ENCODE assay signal across 1 cellular context in genomic region chr7:149261829-149262617, GRCh38.
TF ChIP-seq lines count a peak whose summit lies in the region.

Gene ZNF783, plus strand, starts transcription at chr7:149262196. Its CDS starts 138 bp downstream, at chr7:149262334.

TF ChIP-seq in HepG2, 621 proteins besides CTCF, POLR2A, EP300 and RAD21 (continued from another document):
- TF ChIP-seq THAP7 (CRISPR knock-in tag; IDR thresholded peaks at IDR 0.05) (0 out of 2 replicates have a peak, but pooled peaks have one; percentile 48), THRA (CRISPR knock-in tag; IDR thresholded peaks at IDR 0.05; ENCODE audit: borderline replicate concordance) (no peak)
- TF ChIP-seq, protein P1, sequence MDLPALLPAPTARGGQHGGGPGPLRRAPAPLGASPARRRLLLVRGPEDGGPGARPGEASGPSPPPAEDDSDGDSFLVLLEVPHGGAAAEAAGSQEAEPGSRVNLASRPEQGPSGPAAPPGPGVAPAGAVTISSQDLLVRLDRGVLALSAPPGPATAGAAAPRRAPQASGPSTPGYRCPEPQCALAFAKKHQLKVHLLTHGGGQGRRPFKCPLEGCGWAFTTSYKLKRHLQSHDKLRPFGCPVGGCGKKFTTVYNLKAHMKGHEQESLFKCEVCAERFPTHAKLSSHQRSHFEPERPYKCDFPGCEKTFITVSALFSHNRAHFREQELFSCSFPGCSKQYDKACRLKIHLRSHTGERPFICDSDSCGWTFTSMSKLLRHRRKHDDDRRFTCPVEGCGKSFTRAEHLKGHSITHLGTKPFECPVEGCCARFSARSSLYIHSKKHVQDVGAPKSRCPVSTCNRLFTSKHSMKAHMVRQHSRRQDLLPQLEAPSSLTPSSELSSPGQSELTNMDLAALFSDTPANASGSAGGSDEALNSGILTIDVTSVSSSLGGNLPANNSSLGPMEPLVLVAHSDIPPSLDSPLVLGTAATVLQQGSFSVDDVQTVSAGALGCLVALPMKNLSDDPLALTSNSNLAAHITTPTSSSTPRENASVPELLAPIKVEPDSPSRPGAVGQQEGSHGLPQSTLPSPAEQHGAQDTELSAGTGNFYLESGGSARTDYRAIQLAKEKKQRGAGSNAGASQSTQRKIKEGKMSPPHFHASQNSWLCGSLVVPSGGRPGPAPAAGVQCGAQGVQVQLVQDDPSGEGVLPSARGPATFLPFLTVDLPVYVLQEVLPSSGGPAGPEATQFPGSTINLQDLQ (CRISPR knock-in tag; IDR thresholded peaks at IDR 0.05): peak; percentile 88; the same call in 1 of the 2 replicates
- TF ChIP-seq, protein P2, sequence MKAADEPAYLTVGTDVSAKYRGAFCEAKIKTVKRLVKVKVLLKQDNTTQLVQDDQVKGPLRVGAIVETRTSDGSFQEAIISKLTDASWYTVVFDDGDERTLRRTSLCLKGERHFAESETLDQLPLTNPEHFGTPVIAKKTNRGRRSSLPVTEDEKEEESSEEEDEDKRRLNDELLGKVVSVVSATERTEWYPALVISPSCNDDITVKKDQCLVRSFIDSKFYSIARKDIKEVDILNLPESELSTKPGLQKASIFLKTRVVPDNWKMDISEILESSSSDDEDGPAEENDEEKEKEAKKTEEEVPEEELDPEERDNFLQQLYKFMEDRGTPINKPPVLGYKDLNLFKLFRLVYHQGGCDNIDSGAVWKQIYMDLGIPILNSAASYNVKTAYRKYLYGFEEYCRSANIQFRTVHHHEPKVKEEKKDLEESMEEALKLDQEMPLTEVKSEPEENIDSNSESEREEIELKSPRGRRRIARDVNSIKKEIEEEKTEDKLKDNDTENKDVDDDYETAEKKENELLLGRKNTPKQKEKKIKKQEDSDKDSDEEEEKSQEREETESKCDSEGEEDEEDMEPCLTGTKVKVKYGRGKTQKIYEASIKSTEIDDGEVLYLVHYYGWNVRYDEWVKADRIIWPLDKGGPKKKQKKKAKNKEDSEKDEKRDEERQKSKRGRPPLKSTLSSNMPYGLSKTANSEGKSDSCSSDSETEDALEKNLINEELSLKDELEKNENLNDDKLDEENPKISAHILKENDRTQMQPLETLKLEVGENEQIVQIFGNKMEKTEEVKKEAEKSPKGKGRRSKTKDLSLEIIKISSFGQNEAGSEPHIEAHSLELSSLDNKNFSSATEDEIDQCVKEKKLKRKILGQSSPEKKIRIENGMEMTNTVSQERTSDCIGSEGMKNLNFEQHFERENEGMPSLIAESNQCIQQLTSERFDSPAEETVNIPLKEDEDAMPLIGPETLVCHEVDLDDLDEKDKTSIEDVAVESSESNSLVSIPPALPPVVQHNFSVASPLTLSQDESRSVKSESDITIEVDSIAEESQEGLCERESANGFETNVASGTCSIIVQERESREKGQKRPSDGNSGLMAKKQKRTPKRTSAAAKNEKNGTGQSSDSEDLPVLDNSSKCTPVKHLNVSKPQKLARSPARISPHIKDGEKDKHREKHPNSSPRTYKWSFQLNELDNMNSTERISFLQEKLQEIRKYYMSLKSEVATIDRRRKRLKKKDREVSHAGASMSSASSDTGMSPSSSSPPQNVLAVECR (CRISPR knock-in tag; IDR thresholded peaks at IDR 0.05; ENCODE audit: borderline replicate concordance): peak; percentile 53; the same call in 1 of the 2 replicates
